Comparison of ENCODE assay signal across 13 cellular contexts in genomic region chr2:28695245-28695647, GRCh38. TPM values are rescaled to one million over a fixed set of nuclear protein-coding genes. Genes with fewer than 3 reads are reported as not detected.
DNase-seq lines count a peak whose midpoint lies in the region; TF ChIP-seq lines count a peak whose summit lies in the region.
"Had no signal": no experiment of that assay in that cellular context is flagged by ENCODE, and none has a peak within 500 bp of the region (broad histone marks: within the 10 kb centered on the region; RNA-seq: fewer than 3 reads in every experiment).

No MANE protein-coding gene starts in this region.

- no peak overlapping the region for H3K27ac ChIP-seq in neuronal stem cell (replicated peaks; ENCODE audit: low read length)
- H3K27ac ChIP-seq in uterus, result peak overlapping the region; percentile 82 to 88
- H3K27ac ChIP-seq: skin epidermis had no signal

- no peaks in the 10 kb centered on the region for H3K9me3 ChIP-seq in endocrine pancreas (ENCODE audit: control insufficient read depth, low read length)
- H3K9me3 ChIP-seq in neuronal stem cell (replicated peaks in 1 of 2; ENCODE audit: control insufficient read depth in 2 of 2, insufficient read depth in 1 of 2, low read depth in 1 of 2, low read length in 2 of 2), result no peaks in the 10 kb centered on the region
- no peaks in the 10 kb centered on the region for H3K9me3 ChIP-seq in uterus

- H2BK5ac ChIP-seq in neuronal stem cell (ENCODE audit: low read length), result no peak overlapping the region

- H3K18ac ChIP-seq in neuronal stem cell (ENCODE audit: low read length), result peak overlapping the region; percentile 81

- H3K4me1 Mint-ChIP-seq in chondrocyte (ENCODE audit: low read depth), result peaks cover 36% of the 10 kb centered on the region
- H3K4me1 Mint-ChIP-seq: naive B cell; stimulated activated naive CD8-positive, alpha-beta T cell treated with anti-CD3 and anti-CD28 coated beads, Interleukin-15, amount 100 ng/mL, for 72 hours had no signal

- TF ChIP-seq POLR2A in uterus (IDR thresholded peaks at IDR 0.05), result peak in 1 of 2 donors; percentile 15

- H3K79me1 ChIP-seq in neuronal stem cell (ENCODE audit: low read depth, low read length), result peaks cover 2% of the 10 kb centered on the region

- TF ChIP-seq CTCF in uterus (IDR thresholded peaks at IDR 0.05) (no peak), chondrocyte (IDR thresholded peaks at IDR 0.05) (no peak)

- H2AK5ac ChIP-seq in neuronal stem cell (ENCODE audit: low read depth, low read length), result no peak overlapping the region

- peak; percentile 86 for DNase-seq in NCI-H82 (lab: John Stamatoyannopoulos, UW)
- DNase-seq in NCI-H82 treated with DMSO at 0.1 percent for 48 hours (lab: John Stamatoyannopoulos, UW; ENCODE audit: unreplicated experiment), result no peak
- no peak for DNase-seq in neuronal stem cell (ENCODE audit: low spot score)
- peak; percentile 76 to 86 for DNase-seq in uterus
- no peak for DNase-seq in activated CD8-positive, alpha-beta memory T cell treated with anti-CD3 and anti-CD28 coated beads, Interleukin-2, amount 50 U/mL, for 4 hours
- no peak for DNase-seq in MV-4-11 (lab: John Stamatoyannopoulos, UW)
- no peak for DNase-seq in chondrocyte (ENCODE audit: low spot score)
- DNase-seq: activated naive CD4-positive, alpha-beta T cell treated with anti-CD3 and anti-CD28 coated beads for 36 hours; naive B cell; NCI-H187 treated with DMSO at 0.1 percent for 48 hours; stimulated activated naive CD8-positive, alpha-beta T cell treated with anti-CD3 and anti-CD28 coated beads, Interleukin-15, amount 100 ng/mL, for 72 hours had no signal

- H3K4me3 Mint-ChIP-seq in chondrocyte (ENCODE audit: unreplicated experiment), result no peak overlapping the region
- H3K4me3 Mint-ChIP-seq: activated naive CD4-positive, alpha-beta T cell treated with anti-CD3 and anti-CD28 coated beads for 36 hours; naive B cell; stimulated activated naive CD8-positive, alpha-beta T cell treated with anti-CD3 and anti-CD28 coated beads, Interleukin-15, amount 100 ng/mL, for 72 hours had no signal

- H3K4me1 ChIP-seq in endocrine pancreas (ENCODE audit: control insufficient read depth, insufficient read depth, low read length), result no peaks in the 10 kb centered on the region
- H3K4me1 ChIP-seq in neuronal stem cell (ENCODE audit: control insufficient read depth in 2 of 2, insufficient read depth in 1 of 2, low read depth in 1 of 2, low read length in 2 of 2), result peaks cover 14 to 34% of the 10 kb centered on the region in 2 donors
- peaks cover 0 to 5% of the 10 kb centered on the region in 2 donors for H3K4me1 ChIP-seq in uterus

- H3K4me3 ChIP-seq in endocrine pancreas (ENCODE audit: control insufficient read depth, insufficient read depth, low read length) (peak overlapping the region; percentile 44), neuronal stem cell (ENCODE audit: low read length in 2 of 2) (no peak overlapping the region), uterus (no peak overlapping the region)
- H3K4me3 ChIP-seq: skin epidermis had no signal

- peak overlapping the region; percentile 72 for H3K14ac ChIP-seq in neuronal stem cell (ENCODE audit: low read length)

- intact Hi-C loops in uterus (cut with DNase I; ENCODE audit: low total_unique reads), result no loop called here

- H4K8ac ChIP-seq in neuronal stem cell (ENCODE audit: low read depth, low read length), result no peak overlapping the region

- no peak overlapping the region for H2BK120ac ChIP-seq in neuronal stem cell (ENCODE audit: low read depth, low read length)

- no peak overlapping the region for H3K23ac ChIP-seq in neuronal stem cell (ENCODE audit: low read depth, low read length, poor library complexity)

- H2BK15ac ChIP-seq in neuronal stem cell (ENCODE audit: low read length), result no peak overlapping the region

- no peaks in the 10 kb centered on the region for H3K36me3 ChIP-seq in endocrine pancreas (ENCODE audit: control insufficient read depth, insufficient read depth, low read length)
- no peaks in the 10 kb centered on the region for H3K36me3 ChIP-seq in neuronal stem cell (replicated peaks in 1 of 2; ENCODE audit: control insufficient read depth in 2 of 2, insufficient read depth in 2 of 2, low read length in 2 of 2)
- H3K36me3 ChIP-seq in uterus, result no peaks in the 10 kb centered on the region

- no peaks in the 10 kb centered on the region for H3K36me3 Mint-ChIP-seq in chondrocyte (ENCODE audit: low read depth)
- H3K36me3 Mint-ChIP-seq: naive B cell had no signal

- no peaks in the 10 kb centered on the region for H3K27me3 Mint-ChIP-seq in chondrocyte (ENCODE audit: low read depth)
- H3K27me3 Mint-ChIP-seq: stimulated activated naive CD8-positive, alpha-beta T cell treated with anti-CD3 and anti-CD28 coated beads, Interleukin-15, amount 100 ng/mL, for 72 hours had no signal

- peak overlapping the region; percentile 7 for H3K9ac ChIP-seq in endocrine pancreas (ENCODE audit: control insufficient read depth, insufficient read depth, low read length)
- no peak overlapping the region for H3K9ac ChIP-seq in neuronal stem cell (ENCODE audit: low read depth, low read length, poor library complexity)

- H3K4ac ChIP-seq in neuronal stem cell (ENCODE audit: low read length), result no peak overlapping the region

- H4K91ac ChIP-seq in neuronal stem cell (ENCODE audit: low read depth, low read length, poor library complexity), result no peak overlapping the region

- no peak overlapping the region for H3K4me2 ChIP-seq in neuronal stem cell (ENCODE audit: insufficient read depth, low read length, poor library complexity, severe bottlenecking)

- H3K27me3 ChIP-seq in endocrine pancreas (ENCODE audit: control insufficient read depth, insufficient read depth, low read length) (no peaks in the 10 kb centered on the region), neuronal stem cell (ENCODE audit: control insufficient read depth in 3 of 3, insufficient read depth in 3 of 3, low read depth in 1 of 3, low read length in 3 of 3) (no peaks in the 10 kb centered on the region), uterus (no peaks in the 10 kb centered on the region)

- no peak overlapping the region for H2BK12ac ChIP-seq in neuronal stem cell (ENCODE audit: low read length)

- H2AFZ ChIP-seq in neuronal stem cell (ENCODE audit: low read length), result peak overlapping the region; percentile 85

- no CpG with 5 or more reads among the region's 4 CpGs for WGBS in neuronal stem cell (ENCODE audit: extremely low coverage in 2 of 2, insufficient read length in 2 of 2, insufficient replicate concordance in 1 of 2), 2 donors

- H3K9me3 Mint-ChIP-seq in chondrocyte (ENCODE audit: low read depth), result no peaks in the 10 kb centered on the region
- H3K9me3 Mint-ChIP-seq: activated naive CD4-positive, alpha-beta T cell treated with anti-CD3 and anti-CD28 coated beads for 36 hours; naive B cell; stimulated activated naive CD8-positive, alpha-beta T cell treated with anti-CD3 and anti-CD28 coated beads, Interleukin-15, amount 100 ng/mL, for 72 hours had no signal

- H3K27ac Mint-ChIP-seq in chondrocyte (ENCODE audit: unreplicated experiment), result no peak overlapping the region
- H3K27ac Mint-ChIP-seq: activated naive CD4-positive, alpha-beta T cell treated with anti-CD3 and anti-CD28 coated beads for 36 hours; naive B cell had no signal

RNA-seq across cellular contexts. Expression of gene PPP1CB, which starts 56.4 kb away (rescaled TPM):
- 84.3 TPM for polyA plus RNA-seq in neuronal stem cell (2013, experiment 1 of 2)
- polyA plus RNA-seq in neuronal stem cell (2013, experiment 2 of 2), result 88.7 TPM
- total RNA-seq in uterus (100 to 1,000 TPM; 366 to 610 (median 470) TPM), chondrocyte (440 to 474 TPM (median 447 TPM) in 3 replicates)

Comparison
In these comparisons a context has a peak if more than half of its experiments do, and no peak if none do; other contexts are left out.
1. DNase-seq: peak in NCI-H82 (single experiment) and uterus (2 of 2); none in NCI-H82 treated with DMSO at 0.1 percent for 48 hours (single experiment), neuronal stem cell (single experiment), activated CD8-positive, alpha-beta memory T cell treated with anti-CD3 and anti-CD28 coated beads, Interleukin-2, amount 50 U/mL, for 4 hours (single experiment), MV-4-11 (single experiment) and chondrocyte (single experiment).